Comparison of ENCODE assay signal across 8 cellular contexts in genomic region chr5:34007116-34007674, GRCh38. TPM values are rescaled to one million over a fixed set of nuclear protein-coding genes. Genes with fewer than 3 reads are reported as not detected.
DNase-seq lines count a peak whose midpoint lies in the region; ATAC-seq, FAIRE-seq and TF ChIP-seq lines count a peak whose summit lies in the region.

No MANE protein-coding gene starts in this region.

- H3K4me2 ChIP-seq in H1 (ENCODE audit: insufficient read depth in 1 of 2, low read depth in 2 of 2, low read length in 2 of 2) = peak overlapping the region; percentile 81 to 86

- no peak overlapping the region for H2BK20ac ChIP-seq in H1 (ENCODE audit: low read length)

- POLR2A ChIA-PET in H1 (lab: Charles Lee; ENCODE audit: partially characterized antibody) = interaction anchor here (1.3 to 2.9 kb wide), 5 partner anchors 9 to 15 kb away, joined by 4 to 14 read pairs (median 5); no protein-coding TSS in a partner anchor

- H3K23me2 ChIP-seq in H1 (ENCODE audit: low read depth, low read length) = peaks cover 3% of the 10 kb centered on the region

- no peak overlapping the region for H3K23ac ChIP-seq in H1 (ENCODE audit: insufficient read length)

- no peak overlapping the region for H3K18ac ChIP-seq in H1 (ENCODE audit: extremely low read depth, low read length)

- H4K20me1 ChIP-seq in H1 (replicated peaks in 1 of 2; ENCODE audit: control insufficient read depth in 1 of 2, insufficient read depth in 2 of 2, low read length in 2 of 2) = no peaks in the 10 kb centered on the region

- no peak overlapping the region for H3K14ac ChIP-seq in H1 (ENCODE audit: insufficient read length)

- H3K4ac ChIP-seq in H1 (replicated peaks; ENCODE audit: insufficient read length, low read depth, low read length) = no peak overlapping the region

- H3K4me3 ChIP-seq in H1 (ENCODE audit: extremely low read depth in 1 of 4, insufficient read depth in 2 of 4, low read depth in 3 of 4, low read length in 4 of 4) (peak overlapping the region; percentile 65 to 89 (median 78)), mucosa of descending colon (peak overlapping the region; percentile 30)

- no peak for FAIRE-seq in H1 (lab: Jason Lieb, UNC)

- no peaks in the 10 kb centered on the region for H3K79me2 ChIP-seq in H1 (ENCODE audit: control insufficient read depth in 1 of 2, insufficient read depth in 2 of 2, low read length in 2 of 2)

- intact Hi-C loops in mucosa of descending colon (cut with DNase I, micrococcal nuclease) = no loop called here

- H3K27ac ChIP-seq in H1 (ENCODE audit: low read depth, low read length) = 0 out of 2 replicates have a peak overlapping the region, but pooled peaks have one; percentile 81

- CTCF ChIA-PET in H1 (lab: Charles Lee; ENCODE audit: partially characterized antibody) = no interaction called here

- ATAC-seq in mucosa of descending colon (peak; percentile 2), GM19351 (IDR thresholded peaks at IDR 0.05; ENCODE audit: unreplicated experiment) (no peak)

- H3K27me3 ChIP-seq in H1 (replicated peaks in 1 of 4; ENCODE audit: control insufficient read depth in 3 of 4, extremely low read depth in 1 of 4, insufficient read depth in 3 of 4, low read length in 3 of 4) = no peaks in the 10 kb centered on the region

- H2AFZ ChIP-seq in H1 (ENCODE audit: low read length) = 0 out of 2 replicates have a peak overlapping the region, but pooled peaks have one; percentile 47

- 0 out of 2 replicates have a peak overlapping the region, but pooled peaks have one; percentile 95 for H2BK5ac ChIP-seq in H1 (ENCODE audit: low read depth, low read length)

- no peak overlapping the region for H2BK120ac ChIP-seq in H1 (replicated peaks; ENCODE audit: low read depth, low read length)

- TF ChIP-seq CTCF in H1 (IDR thresholded peaks at IDR 0.05; ENCODE audit: control extremely low read depth in 1 of 3, insufficient read depth in 1 of 3, low read depth in 1 of 3, low read length in 3 of 3) (no peak), mucosa of descending colon (IDR thresholded peaks at IDR 0.05) (no peak)

- no peak overlapping the region for H2BK15ac ChIP-seq in H1 (ENCODE audit: low read length)

- no peak for TF ChIP-seq EP300 in H1 (IDR thresholded peaks at IDR 0.05; ENCODE audit: borderline replicate concordance in 1 of 2, low read depth in 2 of 2, low read length in 2 of 2)

- TF ChIP-seq POLR2A in H1 (IDR thresholded peaks at IDR 0.05; ENCODE audit: control extremely low read depth in 1 of 2, low read depth in 2 of 2, low read length in 2 of 2) = no peak

- H3K56ac ChIP-seq in H1 (replicated peaks; ENCODE audit: insufficient read length, low read depth, low read length) = no peak overlapping the region

- no peak overlapping the region for H2AK5ac ChIP-seq in H1 (ENCODE audit: low read depth, low read length)

- no peak for TF ChIP-seq RAD21 in H1 (IDR thresholded peaks at IDR 0.05 in 1 of 2, conservative IDR thresholded peaks at IDR 0.05 in 1 of 2; ENCODE audit: low read depth in 2 of 2, low read length in 2 of 2)

- peak overlapping the region; percentile 69; the same call in 1 of the 2 replicates for H4K8ac ChIP-seq in H1 (ENCODE audit: extremely low read depth, insufficient read depth, low read length)

- peak overlapping the region; percentile 38 to 87 (median 82) for H3K9ac ChIP-seq in H1 (replicated peaks in 1 of 4; ENCODE audit: extremely low read depth in 1 of 4, low read depth in 3 of 4, low read length in 3 of 4)

- H3K79me1 ChIP-seq in H1 (ENCODE audit: low read depth, low read length) = no peaks in the 10 kb centered on the region

- no peak overlapping the region for H2BK12ac ChIP-seq in H1 (ENCODE audit: low read depth, low read length)

- no peak overlapping the region for H4K91ac ChIP-seq in H1 (replicated peaks; ENCODE audit: insufficient read length, low read length)

- H3K9me3 ChIP-seq in H1 (ENCODE audit: insufficient read depth in 2 of 2, low read depth in 1 of 2, low read length in 1 of 2) (no peaks in the 10 kb centered on the region), mucosa of descending colon (no peaks in the 10 kb centered on the region)

- H3K36me3 ChIP-seq in H1 (ENCODE audit: control insufficient read depth in 2 of 4, insufficient read depth in 4 of 4, low read length in 3 of 4) (peaks cover 0 to 13% (median 3%) of the 10 kb centered on the region in 4 experiments; a peak in 5 of 8 replicates), mucosa of descending colon (ENCODE audit: low read depth) (no peaks in the 10 kb centered on the region)

- WGBS in H1 (ENCODE audit: extremely low coverage in 1 of 2, insufficient coverage in 1 of 2, insufficient read length in 1 of 2, insufficient replicate concordance in 2 of 2, low coverage in 1 of 2, low lambda C conversion rate in 2 of 2, missing lambda C conversion rate in 1 of 2), 2 experiments = 40% methylated on average over 16 of the region's 16 CpGs; no CpG with 5 or more reads in 1 of the 2 experiments

- H3K4me1 ChIP-seq in H1 (replicated peaks in 1 of 4; ENCODE audit: control insufficient read depth in 3 of 4, insufficient read depth in 4 of 4, low read length in 3 of 4) = peaks cover 0 to 4% (median 2%) of the 10 kb centered on the region in 4 experiments; a peak in 4 of 7 replicates
- H3K4me1 ChIP-seq in mucosa of descending colon (ENCODE audit: low read depth) = peaks cover 8% of the 10 kb centered on the region

- peak overlapping the region; percentile 39 for H4K5ac ChIP-seq in H1 (ENCODE audit: insufficient read length, low read depth, low read length)

- DNase-seq in DMS 273 (lab: John Stamatoyannopoulos, UW; ENCODE audit: unreplicated experiment) (peak; percentile 44), DMS 273 treated with DMSO at 0.1 percent for 48 hours (lab: John Stamatoyannopoulos, UW) (no peak), RKO (ENCODE audit: low spot score) (peak; percentile 21), H1 (ENCODE audit: low read depth in 1 of 2, low spot score in 2 of 2) (no peak), mucosa of descending colon (peak in 1 of 3 donors; percentile 41), OCI-M1 (lab: John Stamatoyannopoulos, UW) (no peak), NCI-H187 treated with DMSO at 0.1 percent for 48 hours (lab: John Stamatoyannopoulos, UW) (no peak)

TF ChIP-seq in H1, 55 proteins besides CTCF, POLR2A, EP300 and RAD21:
- TF ChIP-seq SUZ12 (IDR thresholded peaks at IDR 0.05; ENCODE audit: low read length) (0 out of 2 replicates have a peak, but pooled peaks have one; percentile 4), SAP30 (IDR thresholded peaks at IDR 0.05; ENCODE audit: insufficient read depth, insufficient replicate concordance, low read length) (no peak), SP1 (IDR thresholded peaks at IDR 0.05; ENCODE audit: low read depth, low read length) (0 out of 2 replicates have a peak, but pooled peaks have one; percentile 15)
TF ChIP-seq in H1: peak in this region for 2.

RNA-seq across cellular contexts. Expression of gene AMACR, which starts 0.7 kb away (rescaled TPM):
- 10.1 and 12.6 TPM in 2 replicates for total RNA-seq in H1 (2021; fragmentation: NEBNext Ultra II Directional; extraction: Animal tissue kit (Norgen Biotek cat#: 25700))
- 8.7 and 9.1 TPM in 2 replicates for polyA plus RNA-seq in H1 (2011; rRNA removed)
- polyA plus RNA-seq in H1 (2011; cell fraction: cytosol; rRNA removed) = 10.8 TPM
- 5.1 TPM for polyA plus RNA-seq in H1 (2011; cell fraction: nucleus; rRNA removed)
- polyA plus RNA-seq in H1 (2012, experiment 1 of 2) = 7.9 to 11.0 TPM (median 9.3 TPM) in 4 replicates
- 2.5 TPM for polyA plus RNA-seq in H1 (2012, experiment 2 of 2)
- 6.5 TPM for polyA plus RNA-seq in H1 (2013, experiment 1 of 2)
- polyA plus RNA-seq in H1 (2013, experiment 2 of 2) = 5.5 TPM
- polyA minus RNA-seq in H1 (2011; rRNA and poly(A)+ RNA removed) = 10.2 and 13.1 TPM in 2 replicates
- 8.1 TPM for polyA minus RNA-seq in H1 (2011; cell fraction: cytosol; rRNA and poly(A)+ RNA removed)
- 5.7 TPM for polyA minus RNA-seq in H1 (2011; cell fraction: nucleus; rRNA and poly(A)+ RNA removed)
- total RNA-seq in mucosa of descending colon = 100 to 1,000 TPM in 1 of 3 donors, 10 to 100 TPM in 2; 36.3 to 111 (median 75.3) TPM

RNA-seq across cellular contexts. Expression of gene SLC45A2, which starts 22.7 kb away (rescaled TPM):
- not detected in 2 replicates for total RNA-seq in H1 (2021; fragmentation: NEBNext Ultra II Directional; extraction: Animal tissue kit (Norgen Biotek cat#: 25700))
- 0.09 TPM in 1 of 2 replicates, not detected in the other for polyA plus RNA-seq in H1 (2011; rRNA removed)
- 0.08 TPM for polyA plus RNA-seq in H1 (2011; cell fraction: cytosol; rRNA removed)
- 0.11 TPM for polyA plus RNA-seq in H1 (2011; cell fraction: nucleus; rRNA removed)
- polyA plus RNA-seq in H1 (2012, experiment 1 of 2) = not detected in 4 replicates
- not detected for polyA plus RNA-seq in H1 (2012, experiment 2 of 2)
- polyA plus RNA-seq in H1 (2013, experiment 1 of 2) = not detected
- 0.09 TPM for polyA plus RNA-seq in H1 (2013, experiment 2 of 2)
- polyA minus RNA-seq in H1 (2011; rRNA and poly(A)+ RNA removed) = 0.54 TPM in 1 of 2 replicates, not detected in the other
- not detected for polyA minus RNA-seq in H1 (2011; cell fraction: cytosol; rRNA and poly(A)+ RNA removed)
- 1.6 TPM for polyA minus RNA-seq in H1 (2011; cell fraction: nucleus; rRNA and poly(A)+ RNA removed)
- 1 to 10 TPM in 2 of 3 donors, under 1 TPM in 1; 0.28 to 1.2 (median 1.0) TPM for total RNA-seq in mucosa of descending colon

RNA-seq across cellular contexts. Expression of gene C1QTNF3, which starts 35.8 kb away (rescaled TPM):
- total RNA-seq in H1 (2021; fragmentation: NEBNext Ultra II Directional; extraction: Animal tissue kit (Norgen Biotek cat#: 25700)) = 0.82 and 1.0 TPM in 2 replicates
- 1.0 and 1.2 TPM in 2 replicates for polyA plus RNA-seq in H1 (2011; rRNA removed)
- polyA plus RNA-seq in H1 (2011; cell fraction: cytosol; rRNA removed) = 1.4 TPM
- 4.0 TPM for polyA plus RNA-seq in H1 (2011; cell fraction: nucleus; rRNA removed)
- 0.70 to 1.7 TPM (median 1.1 TPM) in 4 replicates for polyA plus RNA-seq in H1 (2012, experiment 1 of 2)
- 0.21 TPM for polyA plus RNA-seq in H1 (2012, experiment 2 of 2)
- 0.61 TPM for polyA plus RNA-seq in H1 (2013, experiment 1 of 2)
- 0.63 TPM for polyA plus RNA-seq in H1 (2013, experiment 2 of 2)
- 0.91 and 5.3 TPM in 2 replicates for polyA minus RNA-seq in H1 (2011; rRNA and poly(A)+ RNA removed)
- polyA minus RNA-seq in H1 (2011; cell fraction: cytosol; rRNA and poly(A)+ RNA removed) = not detected
- polyA minus RNA-seq in H1 (2011; cell fraction: nucleus; rRNA and poly(A)+ RNA removed) = 2.7 TPM
- 1 to 10 TPM; 5.3 to 10.0 (median 6.1) TPM for total RNA-seq in mucosa of descending colon

Comparison
In these comparisons a context has a peak if more than half of its experiments do, and no peak if none do; other contexts are left out.
1. DNase-seq: peak in DMS 273 (single experiment) and RKO (single experiment); none in DMS 273 treated with DMSO at 0.1 percent for 48 hours (single experiment), H1 (0 of 2), OCI-M1 (single experiment) and NCI-H187 treated with DMSO at 0.1 percent for 48 hours (single experiment).